Comparison of ENCODE assay signal across 8 cellular contexts in the genomic region with DNA sequence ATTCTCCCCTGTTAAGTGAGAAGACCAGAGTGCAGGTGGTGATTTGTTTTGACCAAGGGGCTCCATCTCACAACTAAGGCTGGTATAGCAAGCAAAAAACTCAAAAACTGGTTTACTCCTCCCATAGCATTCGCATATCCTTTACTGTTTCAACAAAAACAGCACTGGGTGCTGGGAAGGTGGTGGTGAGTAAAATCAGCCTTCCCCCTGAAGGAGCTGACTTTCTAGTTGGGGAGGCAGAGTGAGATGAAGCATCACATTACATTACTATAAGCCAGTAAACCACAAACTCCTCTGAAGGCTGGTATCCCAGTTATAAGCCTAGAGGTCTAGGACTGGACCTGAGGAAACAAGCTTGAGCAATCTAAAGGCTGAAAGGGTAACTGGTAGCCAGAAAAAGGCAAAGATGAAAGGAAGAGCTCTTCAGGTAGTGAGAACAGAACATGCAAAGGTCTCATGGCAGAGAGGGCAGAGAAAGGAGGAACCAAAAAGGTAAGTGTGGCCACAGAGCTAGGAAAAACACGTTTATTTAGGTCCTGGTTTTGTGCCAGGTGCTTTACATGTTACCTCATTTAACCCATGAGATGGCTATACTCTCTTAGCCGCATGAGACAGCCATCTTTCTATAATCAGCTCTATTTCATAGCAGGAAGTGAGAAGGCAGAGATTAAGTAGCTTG. TPM values are rescaled to one million over a fixed set of nuclear protein-coding genes. Genes with fewer than 3 reads are reported as not detected.
DNase-seq lines count a peak whose midpoint lies in the region; ATAC-seq and TF ChIP-seq lines count a peak whose summit lies in the region.

No MANE protein-coding gene starts in this region.

- CTCF ChIA-PET in T-cell (lab: Charles Lee), result interaction anchor here (0.5 to 1.7 kb wide), 5 partner anchors 22 to 202 kb away, joined by 3 to 7 read pairs (median 3); no protein-coding TSS in a partner anchor

- ATAC-seq in HG02943 (IDR thresholded peaks at IDR 0.05; ENCODE audit: low read depth, unreplicated experiment) (peak; percentile 84), T-cell (replicated peaks in 1 of 4) (peak; percentile 15 to 60 (median 57))

- peak overlapping the region; percentile 52 to 90 for H3K27ac Mint-ChIP-seq in T-cell
- peak overlapping the region; percentile 54 for H3K27ac Mint-ChIP-seq in neural crest cell (ENCODE audit: unreplicated experiment)

- peaks cover 68 to 75% (median 71%) of the 10 kb centered on the region in 3 donors for H3K4me1 Mint-ChIP-seq in T-cell
- peaks cover 37% of the 10 kb centered on the region for H3K4me1 Mint-ChIP-seq in neural crest cell

- no peak for TF ChIP-seq CTCF in neural crest cell (conservative IDR thresholded peaks at IDR 0.05)

- H3K4me3 Mint-ChIP-seq in T-cell (peak overlapping the region; percentile 4 to 58 (median 32)), neural crest cell (no peak overlapping the region)

- H3K9me3 Mint-ChIP-seq in T-cell (peaks cover 3 to 14% (median 6%) of the 10 kb centered on the region in 3 donors), neural crest cell (peaks cover 10% of the 10 kb centered on the region)

- TF ChIP-seq POLR2A in erythroblast (IDR thresholded peaks at IDR 0.05; ENCODE audit: low read length), result no peak

- H3K36me3 Mint-ChIP-seq in T-cell (peaks cover 72% of the 10 kb centered on the region), neural crest cell (ENCODE audit: low read depth) (peaks cover 44% of the 10 kb centered on the region)

- H3K27me3 Mint-ChIP-seq in T-cell (no peaks in the 10 kb centered on the region), neural crest cell (ENCODE audit: low read depth) (no peaks in the 10 kb centered on the region)

- peak; percentile 60 for DNase-seq in stimulated activated CD4-positive, alpha-beta T cell treated with anti-CD3 and anti-CD28 coated beads, Interleukin-1b, Interleukin-23, amount 100 ng/mL, for 48 hours
- DNase-seq in stimulated activated CD4-positive, alpha-beta T cell treated with anti-CD3 and anti-CD28 coated beads, Interleukin-4, amount 100 ng/mL, for 4 hours, result no peak
- DNase-seq in T-cell (no peak), neural crest cell (ENCODE audit: low read depth, low spot score) (no peak), erythroblast (lab: John Stamatoyannopoulos, UW) (no peak), T1000 (lab: John Stamatoyannopoulos, UW) (no peak), nucleus accumbens (lab: John Stamatoyannopoulos, UW) (no peak)

- POLR2A ChIA-PET in T-cell (lab: Charles Lee), result interaction anchor here (0.6 to 1.1 kb wide), 6 partner anchors 10 to 46 kb away, joined by 3 to 9 read pairs (median 4); no protein-coding TSS in a partner anchor

RNA-seq across cellular contexts. Expression of gene TMEM123, which starts 22.3 kb away (rescaled TPM):
- total RNA-seq in T-cell (100 to 1,000 TPM; 361 to 469 (median 428) TPM), neural crest cell (153 and 165 TPM in 2 replicates)
